In the genomic region with DNA sequence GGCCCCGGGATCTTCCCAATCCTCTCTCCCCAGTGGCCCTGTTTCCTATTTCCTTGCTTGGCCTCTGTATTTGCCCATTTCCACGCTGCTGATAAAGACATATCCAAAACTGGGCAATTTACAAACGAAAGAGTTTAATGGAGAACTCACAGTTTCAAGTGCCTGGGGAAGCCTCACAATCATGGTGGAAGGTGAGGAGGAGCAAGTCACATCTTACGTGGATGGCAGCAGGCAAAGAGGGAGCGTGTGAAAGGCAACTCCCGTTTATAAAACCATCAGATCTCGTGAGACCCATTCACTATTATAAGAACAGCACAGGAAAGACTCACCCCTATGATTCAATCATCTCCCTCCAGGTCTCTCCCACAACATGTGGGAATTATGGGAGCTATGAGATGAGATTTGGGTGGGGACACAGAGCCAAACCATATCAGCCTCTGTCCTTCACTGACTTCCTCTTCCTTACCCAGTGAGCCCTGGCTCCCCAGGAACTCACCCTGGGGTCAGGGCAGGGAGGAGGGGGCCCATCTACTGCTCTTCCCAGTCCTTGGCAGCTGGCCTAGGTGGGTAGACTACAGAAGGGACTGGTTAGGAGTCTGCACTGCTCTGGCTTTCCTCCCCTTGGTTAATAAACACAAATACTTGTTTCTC, we compare ENCODE assay signal across 35 cellular contexts.
"Had no signal": no experiment of that assay in that cellular context is flagged by ENCODE, and none has a peak within 500 bp of the region (broad histone marks: within the 10 kb centered on the region; RNA-seq: fewer than 3 reads in every experiment).

No MANE protein-coding gene starts in this region.

- H3K27ac Mint-ChIP-seq: activated CD4-positive, alpha-beta memory T cell treated with anti-CD3 and anti-CD28 coated beads for 36 hours; activated CD4-positive, alpha-beta T cell treated with anti-CD3 and anti-CD28 coated beads for 36 hours; activated CD4-positive, alpha-beta T cell treated with anti-CD3 and anti-CD28 coated beads, Interleukin-2, amount 10 ng/mL, durations not matched to agents 24 days and 14 days; activated CD8-positive, alpha-beta memory T cell treated with anti-CD3 and anti-CD28 coated beads, Interleukin-2, amount 10 ng/mL, durations not matched to agents 7 days and 5 days; activated CD8-positive, alpha-beta T cell treated with anti-CD3 and anti-CD28 coated beads, Interleukin-2, amount 10 ng/mL, durations not matched to agents 7 days and 5 days; activated naive CD8-positive, alpha-beta T cell; activated T-helper 1 cell treated with anti-CD3 and anti-CD28 coated beads, Interleukin-12 subunit alpha, Interleukin-12 subunit beta, Interleukin-2, Interleukin-4 antibody, amounts not matched to agents 30 ng/mL and 10 ng/mL and 1 ng/mL, durations not matched to agents 14 hours and 24 hours and 36 hours; activated T-helper 2 cell treated with anti-CD3 and anti-CD28 coated beads, Interferon-gamma antibody, Interleukin-2, Interleukin-4, amounts not matched to agents 10 μg/mL and 5 μg/mL and 100 μg/mL, durations not matched to agents 14 hours and 24 hours and 36 hours; dendritic cell treated with granulocyte-macrophage colony-stimulating factor and Interleukin-4, amounts not matched to agents 40 ng/mL and 50 ng/mL, for 4 days; endodermal cell; T-helper 17 cell; T-helper 2 cell treated with Interferon-gamma antibody and Interleukin-4, amounts not matched to agents 5 μg/mL and 100 μg/mL, for 36 hours had no signal

- DNase-seq: activated CD4-positive, alpha-beta memory T cell treated with anti-CD3 and anti-CD28 coated beads for 36 hours; activated CD4-positive, alpha-beta T cell treated with anti-CD3 and anti-CD28 coated beads for 36 hours; activated CD4-positive, alpha-beta T cell treated with anti-CD3 and anti-CD28 coated beads, Interleukin-2, amount 10 ng/mL, durations not matched to agents 24 days and 14 days; activated CD4-positive, CD25-positive, alpha-beta regulatory T cell; activated CD4-positive, CD25-positive, alpha-beta regulatory T cell treated with anti-CD3 and anti-CD28 coated beads, Interleukin-2, amount 50 U/mL, for 72 hours; activated CD8-positive, alpha-beta memory T cell treated with anti-CD3 and anti-CD28 coated beads, Interleukin-2, amount 10 ng/mL, durations not matched to agents 7 days and 5 days; activated CD8-positive, alpha-beta memory T cell treated with anti-CD3 and anti-CD28 coated beads, Interleukin-2, amount 50 U/mL, for 4 hours; activated CD8-positive, alpha-beta T cell treated with anti-CD3 and anti-CD28 coated beads, Interleukin-2, amount 10 ng/mL, durations not matched to agents 7 days and 5 days; activated gamma-delta T cell treated with Interleukin-2 at 50 U/mL for 16 hours; activated naive CD4-positive, alpha-beta T cell treated with anti-CD3 and anti-CD28 coated beads, Interleukin-2, amount 50 U/mL, for 16 hours; activated naive CD4-positive, alpha-beta T cell treated with Interleukin-2 at 50 U/mL for 16 hours; activated T-cell treated with anti-CD3 and anti-CD28 coated beads, Interleukin-2, amount 50 U/mL, for 1 hour; activated T-cell treated with anti-CD3 and anti-CD28 coated beads, Interleukin-2, amount 50 U/mL, for 48 hours; amniotic stem cell; aorta; body of pancreas; central memory CD4-positive, alpha-beta T cell; cerebellar nuclear complex; colonic mucosa; dorsolateral prefrontal cortex; effector memory CD4-positive, alpha-beta T cell; endodermal cell; foreskin fibroblast; SW 1271; T-helper 1 cell; T-helper 17 cell had no signal

- H3K36me3 ChIP-seq: breast epithelium, cardiac muscle cell, colonic mucosa had no signal

- H3K9me3 ChIP-seq: body of pancreas, breast epithelium, colonic mucosa had no signal

- H3K27me3 Mint-ChIP-seq: activated CD4-positive, alpha-beta T cell treated with anti-CD3 and anti-CD28 coated beads, Interleukin-2, amount 10 ng/mL, durations not matched to agents 24 days and 14 days; activated CD8-positive, alpha-beta memory T cell treated with anti-CD3 and anti-CD28 coated beads, Interleukin-2, amount 10 ng/mL, durations not matched to agents 7 days and 5 days; activated naive CD8-positive, alpha-beta T cell; dendritic cell treated with granulocyte-macrophage colony-stimulating factor and Interleukin-4, amounts not matched to agents 40 ng/mL and 50 ng/mL, for 4 days had no signal

- H3K4me1 ChIP-seq: body of pancreas, breast epithelium, colonic mucosa had no signal

- H3K9me3 Mint-ChIP-seq: activated CD4-positive, alpha-beta memory T cell treated with anti-CD3 and anti-CD28 coated beads for 36 hours; activated CD4-positive, alpha-beta T cell treated with anti-CD3 and anti-CD28 coated beads, Interleukin-2, amount 10 ng/mL, durations not matched to agents 24 days and 14 days; activated T-helper 1 cell treated with anti-CD3 and anti-CD28 coated beads, Interleukin-12 subunit alpha, Interleukin-12 subunit beta, Interleukin-2, Interleukin-4 antibody, amounts not matched to agents 30 ng/mL and 10 ng/mL and 1 ng/mL, durations not matched to agents 14 hours and 24 hours and 36 hours; activated T-helper 2 cell treated with anti-CD3 and anti-CD28 coated beads, Interferon-gamma antibody, Interleukin-2, Interleukin-4, amounts not matched to agents 10 μg/mL and 5 μg/mL and 100 μg/mL, durations not matched to agents 14 hours and 24 hours and 36 hours; dendritic cell treated with granulocyte-macrophage colony-stimulating factor and Interleukin-4, amounts not matched to agents 40 ng/mL and 50 ng/mL, for 4 days; endodermal cell; T-helper 2 cell treated with Interferon-gamma antibody and Interleukin-4, amounts not matched to agents 5 μg/mL and 100 μg/mL, for 36 hours had no signal

- ATAC-seq: activated CD4-positive, alpha-beta T cell treated with anti-CD3 and anti-CD28 coated beads for 36 hours; activated CD8-positive, alpha-beta memory T cell treated with anti-CD3 and anti-CD28 coated beads, Interleukin-2, amount 10 ng/mL, durations not matched to agents 7 days and 5 days; activated CD8-positive, alpha-beta T cell treated with anti-CD3 and anti-CD28 coated beads, Interleukin-2, amount 10 ng/mL, durations not matched to agents 7 days and 5 days; body of pancreas; esophagus mucosa; T-helper 17 cell had no signal

- H3K36me3 Mint-ChIP-seq: activated CD4-positive, alpha-beta memory T cell treated with anti-CD3 and anti-CD28 coated beads for 36 hours; activated CD8-positive, alpha-beta memory T cell treated with anti-CD3 and anti-CD28 coated beads, Interleukin-2, amount 10 ng/mL, durations not matched to agents 7 days and 5 days; activated naive CD8-positive, alpha-beta T cell had no signal

- H3K27me3 ChIP-seq: body of pancreas, breast epithelium, cardiac muscle cell, colonic mucosa had no signal

- H3K4me1 Mint-ChIP-seq: activated CD4-positive, alpha-beta T cell treated with anti-CD3 and anti-CD28 coated beads for 36 hours; activated CD4-positive, alpha-beta T cell treated with anti-CD3 and anti-CD28 coated beads, Interleukin-2, amount 10 ng/mL, durations not matched to agents 24 days and 14 days; activated CD8-positive, alpha-beta memory T cell treated with anti-CD3 and anti-CD28 coated beads, Interleukin-2, amount 10 ng/mL, durations not matched to agents 7 days and 5 days; endodermal cell; T-helper 17 cell had no signal

- H3K27ac ChIP-seq: body of pancreas, breast epithelium, cardiac muscle cell, colonic mucosa, dorsolateral prefrontal cortex had no signal

- H3K4me3 ChIP-seq: body of pancreas, breast epithelium, cardiac muscle cell, colonic mucosa, dorsolateral prefrontal cortex had no signal

- H3K4me3 Mint-ChIP-seq: activated CD4-positive, alpha-beta memory T cell treated with anti-CD3 and anti-CD28 coated beads for 36 hours; activated CD4-positive, alpha-beta T cell treated with anti-CD3 and anti-CD28 coated beads for 36 hours; activated CD4-positive, alpha-beta T cell treated with anti-CD3 and anti-CD28 coated beads, Interleukin-2, amount 10 ng/mL, durations not matched to agents 24 days and 14 days; activated CD8-positive, alpha-beta memory T cell treated with anti-CD3 and anti-CD28 coated beads, Interleukin-2, amount 10 ng/mL, durations not matched to agents 7 days and 5 days; activated CD8-positive, alpha-beta T cell treated with anti-CD3 and anti-CD28 coated beads, Interleukin-2, amount 10 ng/mL, durations not matched to agents 7 days and 5 days; activated naive CD8-positive, alpha-beta T cell; activated T-helper 1 cell treated with anti-CD3 and anti-CD28 coated beads, Interleukin-12 subunit alpha, Interleukin-12 subunit beta, Interleukin-2, Interleukin-4 antibody, amounts not matched to agents 30 ng/mL and 10 ng/mL and 1 ng/mL, durations not matched to agents 14 hours and 24 hours and 36 hours; dendritic cell treated with granulocyte-macrophage colony-stimulating factor and Interleukin-4, amounts not matched to agents 40 ng/mL and 50 ng/mL, for 4 days; endodermal cell; T-helper 17 cell; T-helper 2 cell treated with Interferon-gamma antibody and Interleukin-4, amounts not matched to agents 5 μg/mL and 100 μg/mL, for 36 hours had no signal

- FAIRE-seq: frontal cortex had no signal
